ENCODE assay signal across 1 cellular context in the genomic region with DNA sequence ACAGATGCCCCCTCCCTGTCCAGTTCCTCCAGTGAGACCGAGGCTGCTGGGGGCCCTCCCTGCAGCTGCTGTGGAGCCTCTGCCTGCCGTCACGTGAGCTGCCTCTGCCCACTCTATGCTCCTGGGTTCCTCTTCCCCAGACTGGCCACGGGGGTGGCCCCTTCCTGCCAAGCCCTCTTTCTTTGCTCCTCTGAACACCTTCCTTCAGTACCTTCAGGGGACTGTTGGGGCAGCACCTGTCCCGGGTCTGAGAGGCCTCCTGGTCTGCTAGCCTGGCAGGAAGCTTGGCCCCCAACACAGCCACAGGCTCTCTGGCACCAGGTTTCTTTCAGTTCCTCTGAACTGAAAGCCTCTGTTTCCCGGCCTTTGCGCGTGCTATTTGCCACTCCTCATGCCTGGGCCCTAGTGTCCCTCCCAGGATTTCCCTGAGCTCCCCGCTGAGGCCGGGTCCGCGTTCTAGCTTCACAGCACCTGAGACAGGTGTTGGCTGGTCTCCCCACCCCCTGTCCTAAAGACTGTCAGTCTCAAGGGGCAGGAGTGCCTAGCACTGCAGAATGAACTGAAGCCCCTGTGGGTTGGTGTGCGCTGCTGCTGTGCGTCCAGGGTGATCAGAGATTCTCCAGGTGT.
TF ChIP-seq lines count a peak whose summit lies in the region.

No MANE protein-coding gene starts in this region.

TF ChIP-seq in GM12878, 131 proteins besides CTCF, POLR2A, EP300 and RAD21 (continued from another document and continues in another):
- TF ChIP-seq, protein P1, sequence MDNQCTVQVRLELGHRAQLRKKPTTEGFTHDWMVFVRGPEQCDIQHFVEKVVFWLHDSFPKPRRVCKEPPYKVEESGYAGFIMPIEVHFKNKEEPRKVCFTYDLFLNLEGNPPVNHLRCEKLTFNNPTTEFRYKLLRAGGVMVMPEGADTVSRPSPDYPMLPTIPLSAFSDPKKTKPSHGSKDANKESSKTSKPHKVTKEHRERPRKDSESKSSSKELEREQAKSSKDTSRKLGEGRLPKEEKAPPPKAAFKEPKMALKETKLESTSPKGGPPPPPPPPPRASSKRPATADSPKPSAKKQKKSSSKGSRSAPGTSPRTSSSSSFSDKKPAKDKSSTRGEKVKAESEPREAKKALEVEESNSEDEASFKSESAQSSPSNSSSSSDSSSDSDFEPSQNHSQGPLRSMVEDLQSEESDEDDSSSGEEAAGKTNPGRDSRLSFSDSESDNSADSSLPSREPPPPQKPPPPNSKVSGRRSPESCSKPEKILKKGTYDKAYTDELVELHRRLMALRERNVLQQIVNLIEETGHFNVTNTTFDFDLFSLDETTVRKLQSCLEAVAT (IDR thresholded peaks at IDR 0.05), result peak; percentile 47; the same call in 1 of the 2 replicates
- no peak for TF ChIP-seq SIX5 (IDR thresholded peaks at IDR 0.05; ENCODE audit: low read depth, low read length, severe bottlenecking)
- no peak for TF ChIP-seq CREB1 (IDR thresholded peaks at IDR 0.05; ENCODE audit: low read depth)
- TF ChIP-seq IRF4 (IDR thresholded peaks at IDR 0.05; ENCODE audit: low read depth, low read length), result no peak
- no peak for TF ChIP-seq KLF5 (IDR thresholded peaks at IDR 0.05; ENCODE audit: partially characterized antibody)
- no peak for TF ChIP-seq POU2F2 (IDR thresholded peaks at IDR 0.05; ENCODE audit: borderline replicate concordance, low read depth, low read length)
- TF ChIP-seq CEBPB (IDR thresholded peaks at IDR 0.05; ENCODE audit: borderline replicate concordance in 1 of 2, low read depth in 2 of 2, low read length in 2 of 2), result no peak
- no peak for TF ChIP-seq STAT3 (IDR thresholded peaks at IDR 0.05; ENCODE audit: low read depth, low read length)
- no peak for TF ChIP-seq MYC (IDR thresholded peaks at IDR 0.05; ENCODE audit: insufficient read depth, insufficient read length, insufficient replicate concordance, low read length, severe bottlenecking)
- no peak for TF ChIP-seq EGR1 (IDR thresholded peaks at IDR 0.05; ENCODE audit: borderline replicate concordance in 1 of 2, low read depth in 2 of 2, low read length in 2 of 2)
- TF ChIP-seq, protein P2, sequence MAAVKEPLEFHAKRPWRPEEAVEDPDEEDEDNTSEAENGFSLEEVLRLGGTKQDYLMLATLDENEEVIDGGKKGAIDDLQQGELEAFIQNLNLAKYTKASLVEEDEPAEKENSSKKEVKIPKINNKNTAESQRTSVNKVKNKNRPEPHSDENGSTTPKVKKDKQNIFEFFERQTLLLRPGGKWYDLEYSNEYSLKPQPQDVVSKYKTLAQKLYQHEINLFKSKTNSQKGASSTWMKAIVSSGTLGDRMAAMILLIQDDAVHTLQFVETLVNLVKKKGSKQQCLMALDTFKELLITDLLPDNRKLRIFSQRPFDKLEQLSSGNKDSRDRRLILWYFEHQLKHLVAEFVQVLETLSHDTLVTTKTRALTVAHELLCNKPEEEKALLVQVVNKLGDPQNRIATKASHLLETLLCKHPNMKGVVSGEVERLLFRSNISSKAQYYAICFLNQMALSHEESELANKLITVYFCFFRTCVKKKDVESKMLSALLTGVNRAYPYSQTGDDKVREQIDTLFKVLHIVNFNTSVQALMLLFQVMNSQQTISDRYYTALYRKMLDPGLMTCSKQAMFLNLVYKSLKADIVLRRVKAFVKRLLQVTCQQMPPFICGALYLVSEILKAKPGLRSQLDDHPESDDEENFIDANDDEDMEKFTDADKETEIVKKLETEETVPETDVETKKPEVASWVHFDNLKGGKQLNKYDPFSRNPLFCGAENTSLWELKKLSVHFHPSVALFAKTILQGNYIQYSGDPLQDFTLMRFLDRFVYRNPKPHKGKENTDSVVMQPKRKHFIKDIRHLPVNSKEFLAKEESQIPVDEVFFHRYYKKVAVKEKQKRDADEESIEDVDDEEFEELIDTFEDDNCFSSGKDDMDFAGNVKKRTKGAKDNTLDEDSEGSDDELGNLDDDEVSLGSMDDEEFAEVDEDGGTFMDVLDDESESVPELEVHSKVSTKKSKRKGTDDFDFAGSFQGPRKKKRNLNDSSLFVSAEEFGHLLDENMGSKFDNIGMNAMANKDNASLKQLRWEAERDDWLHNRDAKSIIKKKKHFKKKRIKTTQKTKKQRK (IDR thresholded peaks at IDR 0.05; ENCODE audit: low read depth, low read length), result no peak
- no peak for TF ChIP-seq MEF2A (IDR thresholded peaks at IDR 0.05; ENCODE audit: insufficient read depth, low read depth, low read length)
- TF ChIP-seq TCF7 (IDR thresholded peaks at IDR 0.05; ENCODE audit: borderline replicate concordance), result no peak
- no peak for TF ChIP-seq ZNF207 (IDR thresholded peaks at IDR 0.05; ENCODE audit: borderline replicate concordance)
- TF ChIP-seq, protein P3, sequence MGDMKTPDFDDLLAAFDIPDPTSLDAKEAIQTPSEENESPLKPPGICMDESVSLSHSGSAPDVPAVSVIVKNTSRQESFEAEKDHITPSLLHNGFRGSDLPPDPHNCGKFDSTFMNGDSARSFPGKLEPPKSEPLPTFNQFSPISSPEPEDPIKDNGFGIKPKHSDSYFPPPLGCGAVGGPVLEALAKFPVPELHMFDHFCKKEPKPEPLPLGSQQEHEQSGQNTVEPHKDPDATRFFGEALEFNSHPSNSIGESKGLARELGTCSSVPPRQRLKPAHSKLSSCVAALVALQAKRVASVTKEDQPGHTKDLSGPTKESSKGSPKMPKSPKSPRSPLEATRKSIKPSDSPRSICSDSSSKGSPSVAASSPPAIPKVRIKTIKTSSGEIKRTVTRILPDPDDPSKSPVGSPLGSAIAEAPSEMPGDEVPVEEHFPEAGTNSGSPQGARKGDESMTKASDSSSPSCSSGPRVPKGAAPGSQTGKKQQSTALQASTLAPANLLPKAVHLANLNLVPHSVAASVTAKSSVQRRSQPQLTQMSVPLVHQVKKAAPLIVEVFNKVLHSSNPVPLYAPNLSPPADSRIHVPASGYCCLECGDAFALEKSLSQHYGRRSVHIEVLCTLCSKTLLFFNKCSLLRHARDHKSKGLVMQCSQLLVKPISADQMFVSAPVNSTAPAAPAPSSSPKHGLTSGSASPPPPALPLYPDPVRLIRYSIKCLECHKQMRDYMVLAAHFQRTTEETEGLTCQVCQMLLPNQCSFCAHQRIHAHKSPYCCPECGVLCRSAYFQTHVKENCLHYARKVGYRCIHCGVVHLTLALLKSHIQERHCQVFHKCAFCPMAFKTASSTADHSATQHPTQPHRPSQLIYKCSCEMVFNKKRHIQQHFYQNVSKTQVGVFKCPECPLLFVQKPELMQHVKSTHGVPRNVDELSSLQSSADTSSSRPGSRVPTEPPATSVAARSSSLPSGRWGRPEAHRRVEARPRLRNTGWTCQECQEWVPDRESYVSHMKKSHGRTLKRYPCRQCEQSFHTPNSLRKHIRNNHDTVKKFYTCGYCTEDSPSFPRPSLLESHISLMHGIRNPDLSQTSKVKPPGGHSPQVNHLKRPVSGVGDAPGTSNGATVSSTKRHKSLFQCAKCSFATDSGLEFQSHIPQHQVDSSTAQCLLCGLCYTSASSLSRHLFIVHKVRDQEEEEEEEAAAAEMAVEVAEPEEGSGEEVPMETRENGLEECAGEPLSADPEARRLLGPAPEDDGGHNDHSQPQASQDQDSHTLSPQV (IDR thresholded peaks at IDR 0.05), result no peak
- TF ChIP-seq TCF3 (IDR thresholded peaks at IDR 0.05; ENCODE audit: borderline replicate concordance, insufficient read depth, low read depth, low read length), result 0 out of 2 replicates have a peak, but pooled peaks have one; percentile 26
- 0 out of 2 replicates have a peak, but pooled peaks have one; percentile 6 for TF ChIP-seq PAX5 (IDR thresholded peaks at IDR 0.05; ENCODE audit: borderline replicate concordance, low read depth, low read length)
- no peak for TF ChIP-seq NRF1 (conservative IDR thresholded peaks at IDR 0.05; ENCODE audit: low read depth, low read length)
- peak; percentile 16; the same call in 1 of the 2 replicates for TF ChIP-seq SMC3 (IDR thresholded peaks at IDR 0.05; ENCODE audit: borderline replicate concordance, low read length)
- TF ChIP-seq MXI1 (IDR thresholded peaks at IDR 0.05; ENCODE audit: low read depth, low read length), result peak; percentile 31; the same call in 1 of the 2 replicates
- no peak for TF ChIP-seq ESRRA (IDR thresholded peaks at IDR 0.05; ENCODE audit: low read length)
- no peak for TF ChIP-seq PML (IDR thresholded peaks at IDR 0.05; ENCODE audit: low read length)
- no peak for TF ChIP-seq RBBP5 (conservative IDR thresholded peaks at IDR 0.05)
- TF ChIP-seq ASH2L (IDR thresholded peaks at IDR 0.05; ENCODE audit: borderline replicate concordance, low read depth), result no peak
- TF ChIP-seq ZSCAN29 (IDR thresholded peaks at IDR 0.05), result no peak
- TF ChIP-seq, protein P4, sequence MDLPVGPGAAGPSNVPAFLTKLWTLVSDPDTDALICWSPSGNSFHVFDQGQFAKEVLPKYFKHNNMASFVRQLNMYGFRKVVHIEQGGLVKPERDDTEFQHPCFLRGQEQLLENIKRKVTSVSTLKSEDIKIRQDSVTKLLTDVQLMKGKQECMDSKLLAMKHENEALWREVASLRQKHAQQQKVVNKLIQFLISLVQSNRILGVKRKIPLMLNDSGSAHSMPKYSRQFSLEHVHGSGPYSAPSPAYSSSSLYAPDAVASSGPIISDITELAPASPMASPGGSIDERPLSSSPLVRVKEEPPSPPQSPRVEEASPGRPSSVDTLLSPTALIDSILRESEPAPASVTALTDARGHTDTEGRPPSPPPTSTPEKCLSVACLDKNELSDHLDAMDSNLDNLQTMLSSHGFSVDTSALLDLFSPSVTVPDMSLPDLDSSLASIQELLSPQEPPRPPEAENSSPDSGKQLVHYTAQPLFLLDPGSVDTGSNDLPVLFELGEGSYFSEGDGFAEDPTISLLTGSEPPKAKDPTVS (IDR thresholded peaks at IDR 0.05; ENCODE audit: low read depth, low read length), result no peak
- peak; percentile 40; the same call in 1 of the 2 replicates for TF ChIP-seq SMARCA5 (IDR thresholded peaks at IDR 0.05)
- 0 out of 2 replicates have a peak, but pooled peaks have one; percentile 23 for TF ChIP-seq EED (IDR thresholded peaks at IDR 0.05; ENCODE audit: low read depth)
- TF ChIP-seq, protein P5, sequence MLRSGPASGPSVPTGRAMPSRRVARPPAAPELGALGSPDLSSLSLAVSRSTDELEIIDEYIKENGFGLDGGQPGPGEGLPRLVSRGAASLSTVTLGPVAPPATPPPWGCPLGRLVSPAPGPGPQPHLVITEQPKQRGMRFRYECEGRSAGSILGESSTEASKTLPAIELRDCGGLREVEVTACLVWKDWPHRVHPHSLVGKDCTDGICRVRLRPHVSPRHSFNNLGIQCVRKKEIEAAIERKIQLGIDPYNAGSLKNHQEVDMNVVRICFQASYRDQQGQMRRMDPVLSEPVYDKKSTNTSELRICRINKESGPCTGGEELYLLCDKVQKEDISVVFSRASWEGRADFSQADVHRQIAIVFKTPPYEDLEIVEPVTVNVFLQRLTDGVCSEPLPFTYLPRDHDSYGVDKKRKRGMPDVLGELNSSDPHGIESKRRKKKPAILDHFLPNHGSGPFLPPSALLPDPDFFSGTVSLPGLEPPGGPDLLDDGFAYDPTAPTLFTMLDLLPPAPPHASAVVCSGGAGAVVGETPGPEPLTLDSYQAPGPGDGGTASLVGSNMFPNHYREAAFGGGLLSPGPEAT (IDR thresholded peaks at IDR 0.05; ENCODE audit: low read depth), result peak; percentile 53
- peak; percentile 94 to 97 for TF ChIP-seq BHLHE40 (IDR thresholded peaks at IDR 0.05; ENCODE audit: borderline replicate concordance in 1 of 2, low read depth in 2 of 2, low read length in 1 of 2)
- TF ChIP-seq DPF2 (IDR thresholded peaks at IDR 0.05), result peak; percentile 57; the same call in 1 of the 2 replicates
- no peak for TF ChIP-seq NFIC (IDR thresholded peaks at IDR 0.05; ENCODE audit: low read depth, low read length)
- no peak for TF ChIP-seq NR2F1 (conservative IDR thresholded peaks at IDR 0.05)
- TF ChIP-seq IKZF1 (conservative IDR thresholded peaks at IDR 0.05), result peak; percentile 76
- no peak for TF ChIP-seq TAF1 (IDR thresholded peaks at IDR 0.05; ENCODE audit: borderline replicate concordance, low read depth, low read length)
- no peak for TF ChIP-seq SREBF1 (IDR thresholded peaks at IDR 0.05; ENCODE audit: low read length)
- peak; percentile 92 for TF ChIP-seq RAD51 (IDR thresholded peaks at IDR 0.05)
- no peak for TF ChIP-seq ZBED1 (IDR thresholded peaks at IDR 0.05; ENCODE audit: borderline replicate concordance)
- TF ChIP-seq, protein P6, sequence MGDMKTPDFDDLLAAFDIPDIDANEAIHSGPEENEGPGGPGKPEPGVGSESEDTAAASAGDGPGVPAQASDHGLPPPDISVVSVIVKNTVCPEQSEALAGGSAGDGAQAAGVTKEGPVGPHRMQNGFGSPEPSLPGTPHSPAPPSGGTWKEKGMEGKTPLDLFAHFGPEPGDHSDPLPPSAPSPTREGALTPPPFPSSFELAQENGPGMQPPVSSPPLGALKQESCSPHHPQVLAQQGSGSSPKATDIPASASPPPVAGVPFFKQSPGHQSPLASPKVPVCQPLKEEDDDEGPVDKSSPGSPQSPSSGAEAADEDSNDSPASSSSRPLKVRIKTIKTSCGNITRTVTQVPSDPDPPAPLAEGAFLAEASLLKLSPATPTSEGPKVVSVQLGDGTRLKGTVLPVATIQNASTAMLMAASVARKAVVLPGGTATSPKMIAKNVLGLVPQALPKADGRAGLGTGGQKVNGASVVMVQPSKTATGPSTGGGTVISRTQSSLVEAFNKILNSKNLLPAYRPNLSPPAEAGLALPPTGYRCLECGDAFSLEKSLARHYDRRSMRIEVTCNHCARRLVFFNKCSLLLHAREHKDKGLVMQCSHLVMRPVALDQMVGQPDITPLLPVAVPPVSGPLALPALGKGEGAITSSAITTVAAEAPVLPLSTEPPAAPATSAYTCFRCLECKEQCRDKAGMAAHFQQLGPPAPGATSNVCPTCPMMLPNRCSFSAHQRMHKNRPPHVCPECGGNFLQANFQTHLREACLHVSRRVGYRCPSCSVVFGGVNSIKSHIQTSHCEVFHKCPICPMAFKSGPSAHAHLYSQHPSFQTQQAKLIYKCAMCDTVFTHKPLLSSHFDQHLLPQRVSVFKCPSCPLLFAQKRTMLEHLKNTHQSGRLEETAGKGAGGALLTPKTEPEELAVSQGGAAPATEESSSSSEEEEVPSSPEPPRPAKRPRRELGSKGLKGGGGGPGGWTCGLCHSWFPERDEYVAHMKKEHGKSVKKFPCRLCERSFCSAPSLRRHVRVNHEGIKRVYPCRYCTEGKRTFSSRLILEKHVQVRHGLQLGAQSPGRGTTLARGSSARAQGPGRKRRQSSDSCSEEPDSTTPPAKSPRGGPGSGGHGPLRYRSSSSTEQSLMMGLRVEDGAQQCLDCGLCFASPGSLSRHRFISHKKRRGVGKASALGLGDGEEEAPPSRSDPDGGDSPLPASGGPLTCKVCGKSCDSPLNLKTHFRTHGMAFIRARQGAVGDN (IDR thresholded peaks at IDR 0.05), result peak; percentile 64
- TF ChIP-seq ATF7 (IDR thresholded peaks at IDR 0.05; ENCODE audit: low read depth), result peak; percentile 53
- TF ChIP-seq FOXK2 (IDR thresholded peaks at IDR 0.05), result no peak
- no peak for TF ChIP-seq CBX5 (IDR thresholded peaks at IDR 0.05; ENCODE audit: low read depth)
- TF ChIP-seq SP1 (IDR thresholded peaks at IDR 0.05; ENCODE audit: low read depth, low read length), result no peak
- TF ChIP-seq SUPT20H (IDR thresholded peaks at IDR 0.05; ENCODE audit: borderline replicate concordance, control insufficient read depth, low read depth, low read length), result no peak
